25 cellular contexts compared by ENCODE assay signal in the genomic region with DNA sequence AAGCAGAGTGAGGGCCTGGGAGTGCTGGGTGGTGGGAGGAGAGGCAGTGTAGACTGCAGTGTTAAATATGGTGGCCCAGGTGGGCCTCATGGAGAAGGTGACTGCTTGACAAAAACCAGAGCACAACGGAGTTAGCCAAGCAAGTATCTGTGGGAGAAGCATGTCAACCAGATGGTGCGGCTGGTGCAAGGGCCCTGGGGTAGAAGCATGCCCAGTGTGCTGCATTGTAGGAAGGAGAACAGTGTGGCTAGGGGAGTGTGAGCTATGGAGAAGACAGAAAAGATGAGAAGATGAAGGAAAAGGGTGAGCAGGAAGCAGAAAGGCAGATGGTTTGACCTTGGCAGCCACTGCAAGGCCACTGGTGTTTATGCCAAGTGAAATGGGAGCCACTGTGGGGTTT. TPM values are rescaled to one million over a fixed set of nuclear protein-coding genes. Genes with fewer than 3 reads are reported as not detected.
"Had no signal": no experiment of that assay in that cellular context is flagged by ENCODE, and none has a peak within 500 bp of the region (broad histone marks: within the 10 kb centered on the region; RNA-seq: fewer than 3 reads in every experiment).

No MANE protein-coding gene starts in this region.

- H3K4me3 ChIP-seq: adrenal gland, breast epithelium, heart right ventricle, left ventricle myocardium inferior, neural progenitor cell, sigmoid colon, smooth muscle cell, upper lobe of left lung had no signal

- DNase-seq: activated T-cell treated with anti-CD3 and anti-CD28 coated beads, Interleukin-2, amount 50 U/mL, for 1 hour; adrenal gland; cortex of kidney; heart right ventricle; kidney glomerular epithelial cell; mammary epithelial cell; sigmoid colon; stimulated activated CD4-positive, alpha-beta T cell treated with anti-CD3 and anti-CD28 coated beads, Interleukin-2, amount 100 ng/mL, for 48 hours; stimulated activated CD8-positive, alpha-beta memory T cell treated with anti-CD3 and anti-CD28 coated beads, Interleukin-4, amount 100 ng/mL, for 48 hours; stimulated activated naive CD4-positive, alpha-beta T cell; T1000; upper lobe of left lung had no signal

- ATAC-seq: activated naive CD4-positive, alpha-beta T cell treated with anti-CD3 and anti-CD28 coated beads, Interleukin-2, amount 50 U/mL, for 72 hours; heart right ventricle had no signal

- H3K27ac ChIP-seq: adrenal gland, breast epithelium, heart right ventricle, left ventricle myocardium inferior, neural progenitor cell, sigmoid colon, upper lobe of left lung had no signal

- H3K9ac ChIP-seq: neural progenitor cell had no signal

- H3K9me3 Mint-ChIP-seq: activated naive CD4-positive, alpha-beta T cell treated with anti-CD3 and anti-CD28 coated beads, Interleukin-2, amount 50 U/mL, for 72 hours; central memory CD8-positive, alpha-beta T cell; neural progenitor cell; WTC11 had no signal

- H3K27ac Mint-ChIP-seq: activated naive CD4-positive, alpha-beta T cell treated with anti-CD3 and anti-CD28 coated beads, Interleukin-2, amount 50 U/mL, for 72 hours; neural progenitor cell; progenitor cell of endocrine pancreas; WTC11 had no signal

- H3K4me3 Mint-ChIP-seq: neural progenitor cell had no signal

- FAIRE-seq: astrocyte had no signal

- H3K9me3 ChIP-seq: adrenal gland, breast epithelium, heart right ventricle, left ventricle myocardium inferior, sigmoid colon, upper lobe of left lung had no signal

- H3K36me3 Mint-ChIP-seq: neural progenitor cell, WTC11 had no signal

- H3K36me3 ChIP-seq: adrenal gland, breast epithelium, heart right ventricle, left ventricle myocardium inferior, neural progenitor cell, sigmoid colon, upper lobe of left lung had no signal

RNA-seq across cellular contexts. Expression of gene VSTM2B, which starts 2.2 kb away (rescaled TPM):
- total RNA-seq: adrenal gland; astrocyte; breast epithelium; epithelial cell of proximal tubule; fibroblast of villous mesenchyme; heart right ventricle; left ventricle myocardium inferior; mammary epithelial cell; osteoblast; progenitor cell of endocrine pancreas; smooth muscle cell; T-helper 1 cell treated with Interleukin-12 subunit alpha and Interleukin-12 subunit beta and Interleukin-4 antibody, amounts not matched to agents 30 ng/mL and 1 ng/mL, for 36 hours; upper lobe of left lung had no signal
- polyA plus RNA-seq: heart right ventricle, mammary epithelial cell, sigmoid colon, smooth muscle cell had no signal
